16 cellular contexts compared by ENCODE assay signal in the genomic region with DNA sequence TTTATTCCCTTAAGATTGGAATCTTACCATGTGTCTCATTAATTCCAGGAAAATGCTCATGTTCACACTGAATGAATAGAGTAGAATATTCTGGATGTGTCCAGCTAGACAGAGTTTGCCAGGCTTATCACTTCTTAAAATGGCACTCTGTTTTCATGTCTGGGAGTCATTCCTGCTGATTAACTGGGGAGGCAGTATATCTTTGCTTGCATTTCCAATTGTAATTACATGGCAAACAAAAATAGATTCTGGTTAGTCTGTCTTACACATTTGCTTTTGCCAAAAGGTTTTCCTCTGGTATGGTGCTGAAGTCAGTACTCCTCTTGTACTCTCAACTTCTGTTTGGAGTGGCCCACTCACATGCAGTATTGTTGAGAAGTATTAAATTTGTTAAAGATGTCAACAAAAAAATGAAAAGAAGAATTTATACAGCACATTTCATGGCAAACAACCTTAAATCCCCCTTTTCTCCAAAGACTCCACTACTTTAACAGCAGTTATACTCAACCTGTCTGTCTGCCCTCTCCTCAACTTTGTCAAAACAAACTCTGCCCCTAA.
DNase-seq lines count a peak whose midpoint lies in the region; ATAC-seq, FAIRE-seq and TF ChIP-seq lines count a peak whose summit lies in the region.
"Had no signal": no experiment of that assay in that cellular context is flagged by ENCODE, and none has a peak within 500 bp of the region (broad histone marks: within the 10 kb centered on the region; RNA-seq: fewer than 3 reads in every experiment).

No MANE protein-coding gene starts in this region.

- H3K4me1 Mint-ChIP-seq in mesothelial cell of epicardium = peaks cover 4% of the 10 kb centered on the region

- H3K9me3 Mint-ChIP-seq in mesothelial cell of epicardium = peaks cover 4% of the 10 kb centered on the region

- H3K27ac ChIP-seq in heart right ventricle = peak overlapping the region in 6 of 10 donors; percentile 13 to 51 (median 20)
- no peak overlapping the region for H3K27ac ChIP-seq in pancreas
- H3K27ac ChIP-seq: BLaER1 treated with 17β-estradiol and CSF1 and Interleukin-3, amounts not matched to agents 10 nM and 100 nM had no signal

- H3K36me3 Mint-ChIP-seq in mesothelial cell of epicardium = no peaks in the 10 kb centered on the region

- no peak for FAIRE-seq in pancreas (lab: Jason Lieb, UNC)

- H3K27me3 ChIP-seq in BE2C = no peaks in the 10 kb centered on the region
- no peaks in the 10 kb centered on the region for H3K27me3 ChIP-seq in heart right ventricle
- no peaks in the 10 kb centered on the region for H3K27me3 ChIP-seq in pancreas
- H3K27me3 ChIP-seq: BLaER1 treated with 17β-estradiol and CSF1 and Interleukin-3, amounts not matched to agents 10 nM and 100 nM had no signal

- H3K36me3 ChIP-seq in BE2C (no peaks in the 10 kb centered on the region), heart right ventricle (no peaks in the 10 kb centered on the region), pancreas (no peaks in the 10 kb centered on the region)
- H3K36me3 ChIP-seq: BLaER1 treated with 17β-estradiol and CSF1 and Interleukin-3, amounts not matched to agents 10 nM and 100 nM had no signal

- ATAC-seq in heart right ventricle (peak in 7 of 8 donors; percentile 52 to 89 (median 85)), HG02884 (IDR thresholded peaks at IDR 0.05; ENCODE audit: unreplicated experiment) (no peak), pancreas (no peak)
- ATAC-seq: SK-N-SH treated with all-trans-retinoic acid at 6 μM for 48 hours had no signal

- peaks cover 3% of the 10 kb centered on the region for H3K27me3 Mint-ChIP-seq in mesothelial cell of epicardium (ENCODE audit: low read depth)

- H3K4me1 ChIP-seq in BE2C = no peaks in the 10 kb centered on the region; the same call in 1 of the 2 replicates
- peaks cover 0 to 20% (median 9%) of the 10 kb centered on the region in 9 donors for H3K4me1 ChIP-seq in heart right ventricle
- H3K4me1 ChIP-seq in pancreas = no peaks in the 10 kb centered on the region
- H3K4me1 ChIP-seq: BLaER1 treated with 17β-estradiol and CSF1 and Interleukin-3, amounts not matched to agents 10 nM and 100 nM had no signal

- H3K27ac Mint-ChIP-seq in mesothelial cell of epicardium = no peak overlapping the region

- intact Hi-C loops in heart right ventricle (cut with DNase I) = no loop called here
- intact Hi-C loops in pancreas (cut with DNase I) = no loop called here

- DNase-seq in DMS 273 (lab: John Stamatoyannopoulos, UW; ENCODE audit: unreplicated experiment) (peak; percentile 6), DMS 273 treated with DMSO at 0.1 percent for 48 hours (lab: John Stamatoyannopoulos, UW) (no peak), BE2C (no peak), OCI-M1 (lab: John Stamatoyannopoulos, UW) (peak; percentile 43), heart right ventricle (no peak), pancreas (no peak), mesothelial cell of epicardium (ENCODE audit: low spot score in 2 of 2, unreplicated experiment in 2 of 2) (no peak)
- DNase-seq: 8988T, GOT3, KBM-7, NCI-H1694 treated with DMSO at 0.1 percent for 48 hours, NCI-H2107, NCI-H2227 treated with DMSO at 0.1 percent for 48 hours had no signal

- no peak overlapping the region for H3K4me3 Mint-ChIP-seq in mesothelial cell of epicardium

- H3K4me3 ChIP-seq in BE2C (ENCODE audit: low read depth, low read length) = no peak overlapping the region
- H3K4me3 ChIP-seq in heart right ventricle = no peak overlapping the region
- H3K4me3 ChIP-seq in pancreas = no peak overlapping the region
- H3K4me3 ChIP-seq: BLaER1 treated with 17β-estradiol and CSF1 and Interleukin-3, amounts not matched to agents 10 nM and 100 nM had no signal

- 0 out of 2 replicates have a peak, but pooled peaks have one; percentile 3 for TF ChIP-seq CTCF in BE2C (IDR thresholded peaks at IDR 0.05; ENCODE audit: low read depth, low read length)
- TF ChIP-seq CTCF in heart right ventricle (IDR thresholded peaks at IDR 0.05) = peak in 1 of 9 donors; percentile 32
- no peak for TF ChIP-seq CTCF in pancreas (IDR thresholded peaks at IDR 0.05)
- TF ChIP-seq CTCF in mesothelial cell of epicardium (IDR thresholded peaks at IDR 0.05; ENCODE audit: unreplicated experiment) = no peak

- H3K9me3 ChIP-seq in BE2C = no peaks in the 10 kb centered on the region
- peaks cover 0 to 24% (median 0%) of the 10 kb centered on the region in 11 donors for H3K9me3 ChIP-seq in heart right ventricle
- no peaks in the 10 kb centered on the region for H3K9me3 ChIP-seq in pancreas
- H3K9me3 ChIP-seq: BLaER1 treated with 17β-estradiol and CSF1 and Interleukin-3, amounts not matched to agents 10 nM and 100 nM had no signal

Comparison
In these comparisons a context has a peak if more than half of its experiments do, and no peak if none do; other contexts are left out.
1. DNase-seq: peak in DMS 273 (single experiment) and OCI-M1 (single experiment); none in DMS 273 treated with DMSO at 0.1 percent for 48 hours (single experiment), BE2C (single experiment), heart right ventricle (0 of 2), pancreas (0 of 6) and mesothelial cell of epicardium (0 of 2).
2. ATAC-seq: peak in heart right ventricle (7 of 8); none in HG02884 (single experiment) and pancreas (0 of 4).
3. H3K27ac ChIP-seq: peak in heart right ventricle (6 of 10); none in pancreas (0 of 4).